In the genomic region with DNA sequence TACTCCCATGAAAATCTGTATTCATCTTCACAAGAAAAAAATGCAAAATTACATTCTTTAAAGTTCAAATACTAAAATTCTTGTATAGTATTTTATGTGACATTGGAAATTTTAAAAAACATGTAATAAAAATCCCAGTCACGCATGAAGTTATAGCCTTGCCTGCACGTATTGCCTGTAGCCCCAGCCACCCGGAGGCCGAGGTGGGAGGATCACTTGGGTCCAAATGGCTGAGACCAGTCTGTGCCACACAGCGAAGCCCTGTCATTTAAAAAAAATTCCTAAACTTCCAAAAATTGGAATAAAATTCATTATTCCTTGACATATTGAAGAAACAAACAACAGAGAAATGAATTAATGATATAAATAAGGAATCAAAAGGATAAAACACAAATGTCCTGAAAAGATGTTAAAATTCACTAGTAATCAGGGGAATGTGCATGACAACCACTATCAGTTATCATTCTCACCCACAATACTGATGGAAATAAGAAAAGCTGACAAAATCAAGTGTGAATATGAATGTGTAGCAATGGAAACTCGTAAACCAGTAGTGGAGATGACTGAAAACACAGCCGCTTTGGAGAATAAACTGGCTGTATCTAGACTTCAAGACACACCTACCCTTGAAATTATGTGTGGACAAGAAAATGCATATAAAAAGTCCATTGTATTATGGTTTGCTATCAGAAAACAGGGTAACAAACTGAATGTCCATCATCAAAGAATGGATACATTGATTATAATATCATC, we compare ENCODE assay signal across 1 cellular context.
TF ChIP-seq lines count a peak whose summit lies in the region.

No MANE protein-coding gene starts in this region.

TF ChIP-seq in endothelial cell of umbilical vein, 7 proteins besides CTCF, POLR2A, EP300 and RAD21:
- TF ChIP-seq FOS (IDR thresholded peaks at IDR 0.05; ENCODE audit: borderline replicate concordance, insufficient read depth, low read length), result no peak
- TF ChIP-seq POLR2AphosphoS5 (IDR thresholded peaks at IDR 0.05; ENCODE audit: insufficient read depth, low read depth, low read length), result no peak
- no peak for TF ChIP-seq JUN (IDR thresholded peaks at IDR 0.05; ENCODE audit: borderline replicate concordance, insufficient read depth, insufficient read length, low read depth)
- no peak for TF ChIP-seq MYC (IDR thresholded peaks at IDR 0.05; ENCODE audit: low read depth, low read length)
- TF ChIP-seq EZH2 (IDR thresholded peaks at IDR 0.05; ENCODE audit: borderline replicate concordance, low read depth, low read length, severe bottlenecking), result no peak
- TF ChIP-seq, protein P1, sequence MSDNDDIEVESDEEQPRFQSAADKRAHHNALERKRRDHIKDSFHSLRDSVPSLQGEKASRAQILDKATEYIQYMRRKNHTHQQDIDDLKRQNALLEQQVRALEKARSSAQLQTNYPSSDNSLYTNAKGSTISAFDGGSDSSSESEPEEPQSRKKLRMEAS (IDR thresholded peaks at IDR 0.05; ENCODE audit: insufficient read depth, insufficient read length), result no peak
- no peak for TF ChIP-seq GATA2 (IDR thresholded peaks at IDR 0.05; ENCODE audit: insufficient read depth, insufficient read length, low read depth, low read length)
TF ChIP-seq in endothelial cell of umbilical vein: peak in this region for 0.
